Comparison of ENCODE assay signal across 20 cellular contexts in genomic region chr2:108923019-108923700, GRCh38.
DNase-seq lines count a peak whose midpoint lies in the region; ATAC-seq, FAIRE-seq and TF ChIP-seq lines count a peak whose summit lies in the region.
"Had no signal": no experiment of that assay in that cellular context is flagged by ENCODE, and none has a peak within 500 bp of the region (broad histone marks: within the 10 kb centered on the region; RNA-seq: fewer than 3 reads in every experiment).

No MANE protein-coding gene starts in this region.

- peaks cover 28% of the 10 kb centered on the region for H3K4me1 ChIP-seq in BLaER1
- H3K4me1 ChIP-seq in HepG2 (ENCODE audit: insufficient read depth, low read length): 0 out of 2 replicates have a peak, but pooled peaks cover 6% of the 10 kb centered on the region
- H3K4me1 ChIP-seq: adrenal gland had no signal

- H3K27me3 ChIP-seq in BLaER1 (no peaks in the 10 kb centered on the region), HepG2 (ENCODE audit: control insufficient read depth in 1 of 2, insufficient read depth in 2 of 2, low read length in 2 of 2) (peaks cover 7 to 69% of the 10 kb centered on the region in 2 experiments; a peak in 4 of 5 replicates)
- H3K27me3 ChIP-seq: adrenal gland, right lobe of liver had no signal

- H3K4me1 Mint-ChIP-seq in MCF 10A (ENCODE audit: insufficient read depth, unreplicated experiment): peaks cover 19% of the 10 kb centered on the region
- H3K4me1 Mint-ChIP-seq: activated CD4-positive, alpha-beta memory T cell treated with anti-CD3 and anti-CD28 coated beads, Interleukin-2, amount 10 ng/mL, durations not matched to agents 7 days and 5 days; immature natural killer cell had no signal

- no peak for FAIRE-seq in HepG2 (lab: Jason Lieb, UNC)
- FAIRE-seq in frontal cortex (lab: Jason Lieb, UNC): no peak
- FAIRE-seq: endothelial cell of umbilical vein had no signal

- TF ChIP-seq POLR2A in HepG2 (IDR thresholded peaks at IDR 0.05; ENCODE audit: insufficient read depth in 1 of 2, low read depth in 2 of 2, low read length in 2 of 2): no peak

- H3K4me2 ChIP-seq in BLaER1 (peak overlapping the region; percentile 28), HepG2 (ENCODE audit: low read depth, low read length) (0 out of 2 replicates have a peak overlapping the region, but pooled peaks have one; percentile 28)

- no peak overlapping the region for H2AFZ ChIP-seq in HepG2 (ENCODE audit: low read length)

- H3K27me3 Mint-ChIP-seq in MCF 10A (ENCODE audit: insufficient read depth, unreplicated experiment): peaks cover 18% of the 10 kb centered on the region
- H3K27me3 Mint-ChIP-seq: activated CD4-positive, alpha-beta memory T cell treated with anti-CD3 and anti-CD28 coated beads, Interleukin-2, amount 10 ng/mL, durations not matched to agents 7 days and 5 days had no signal

- no peaks in the 10 kb centered on the region for H3K36me3 ChIP-seq in BLaER1
- H3K36me3 ChIP-seq in HepG2 (replicated peaks in 1 of 2; ENCODE audit: control insufficient read depth in 1 of 2, insufficient read depth in 2 of 2, low read length in 2 of 2): no peaks in the 10 kb centered on the region
- H3K36me3 ChIP-seq: adrenal gland, right lobe of liver had no signal

- POLR2A ChIA-PET in MCF 10A (lab: Yijun Ruan, JAX) (interaction anchor here (0.6 to 2.2 kb wide), 10 partner anchors 9 to 401 kb away, joined by 3 to 12 read pairs (median 3); no protein-coding TSS in a partner anchor), HepG2 (lab: Yijun Ruan, JAX) (no interaction called here)

- H3K27ac Mint-ChIP-seq in MCF 10A (ENCODE audit: low read depth, unreplicated experiment): peak overlapping the region; percentile 10
- H3K27ac Mint-ChIP-seq: activated CD4-positive, alpha-beta memory T cell treated with anti-CD3 and anti-CD28 coated beads, Interleukin-2, amount 10 ng/mL, durations not matched to agents 7 days and 5 days; activated T-cell treated with anti-CD3 and anti-CD28 coated beads, Interleukin-2, amount 50 U/mL, for 72 hours; immature natural killer cell had no signal

- H3K4me3 Mint-ChIP-seq in MCF 10A (ENCODE audit: unreplicated experiment): no peak overlapping the region
- H3K4me3 Mint-ChIP-seq: activated CD4-positive, alpha-beta memory T cell treated with anti-CD3 and anti-CD28 coated beads, Interleukin-2, amount 10 ng/mL, durations not matched to agents 7 days and 5 days; activated T-cell treated with anti-CD3 and anti-CD28 coated beads, Interleukin-2, amount 50 U/mL, for 72 hours; CD8-positive, alpha-beta memory T cell; immature natural killer cell had no signal

- ATAC-seq in HepG2: peak; percentile 18; the same call in 2 of the 3 replicates
- ATAC-seq: activated T-cell treated with anti-CD3 and anti-CD28 coated beads, Interleukin-2, amount 50 U/mL, for 72 hours; Panc1 had no signal

- BruUV-seq in MCF 10A (replicated peaks; lab: Mats Ljungman, UMichigan) (no TSS peak), HepG2 (replicated peaks; lab: Mats Ljungman, UMichigan) (no TSS peak)

- H3K9ac ChIP-seq in BLaER1: no peak overlapping the region
- H3K9ac ChIP-seq in HepG2 (ENCODE audit: insufficient read depth, low read depth, low read length): no peak overlapping the region

- H3K79me2 ChIP-seq in HepG2 (ENCODE audit: insufficient read depth, low read length): no peaks in the 10 kb centered on the region

- 15% methylated on average over 10 of the region's 12 CpGs for WGBS in HepG2 (ENCODE audit: low lambda C conversion rate)

- in situ Hi-C loops in HepG2 (cut with HindIII; ENCODE audit: extremely low pct_ligation_motif_present, low pct_unique_long_range_greater_than_20kb): no loop called here

- DNase-seq in NCI-H146 (lab: John Stamatoyannopoulos, UW) (peak; percentile 13), MCF 10A (ENCODE audit: unreplicated experiment) (peak; percentile 95), HepG2 (ENCODE audit: low spot score) (no peak), NOMO-1 (lab: John Stamatoyannopoulos, UW; ENCODE audit: unreplicated experiment in 2 of 2) (no peak), frontal cortex (ENCODE audit: low spot score in 2 of 2) (no peak), NCI-H2171 (lab: John Stamatoyannopoulos, UW) (no peak), HUDEP-2 (lab: John Stamatoyannopoulos, UW; ENCODE audit: unreplicated experiment in 76 of 76) (no peak)
- DNase-seq: activated CD4-positive, alpha-beta memory T cell treated with anti-CD3 and anti-CD28 coated beads, Interleukin-2, amount 10 ng/mL, durations not matched to agents 7 days and 5 days; activated T-cell treated with anti-CD3 and anti-CD28 coated beads, Interleukin-2, amount 50 U/mL, for 72 hours; adrenal gland; CD8-positive, alpha-beta memory T cell; immature natural killer cell; NCI-H187; NCI-H524; stimulated activated CD4-positive, alpha-beta T cell treated with anti-CD3 and anti-CD28 coated beads, Interleukin-1b, Interleukin-23, amount 100 ng/mL, for 48 hours had no signal

- intact Hi-C loops in MCF 10A (cut with micrococcal nuclease) (no loop called here), HepG2 (cut with micrococcal nuclease; ENCODE audit: unreplicated experiment) (no loop called here)

- TF ChIP-seq EP300 in HepG2 (IDR thresholded peaks at IDR 0.05; ENCODE audit: low read depth in 2 of 2, low read length in 2 of 2): no peak
- no peak for TF ChIP-seq EP300 in HepG2 (CRISPR knock-in tag; IDR thresholded peaks at IDR 0.05; ENCODE audit: borderline replicate concordance)

- no peak for TF ChIP-seq RAD21 in HepG2 (CRISPR knock-in tag; IDR thresholded peaks at IDR 0.05)

- TF ChIP-seq CTCF in MCF 10A (IDR thresholded peaks at IDR 0.05; ENCODE audit: unreplicated experiment): no peak
- TF ChIP-seq CTCF in HepG2 (CRISPR knock-in tag; IDR thresholded peaks at IDR 0.05): no peak

- H3K9me3 Mint-ChIP-seq in MCF 10A (ENCODE audit: unreplicated experiment): no peaks in the 10 kb centered on the region
- H3K9me3 Mint-ChIP-seq: activated CD4-positive, alpha-beta memory T cell treated with anti-CD3 and anti-CD28 coated beads, Interleukin-2, amount 10 ng/mL, durations not matched to agents 7 days and 5 days; activated T-cell treated with anti-CD3 and anti-CD28 coated beads, Interleukin-2, amount 50 U/mL, for 72 hours; CD8-positive, alpha-beta memory T cell; immature natural killer cell had no signal

- H3K4me3 ChIP-seq in BLaER1 (no peak overlapping the region), HepG2 (replicated peaks in 1 of 3; ENCODE audit: insufficient read depth in 1 of 3, low read depth in 2 of 3, low read length in 3 of 3) (no peak overlapping the region)
- H3K4me3 ChIP-seq: adrenal gland, right lobe of liver had no signal

- CTCF ChIA-PET in MCF 10A (lab: Yijun Ruan, JAX): interaction anchor here (0.6 to 1.9 kb wide), 4 partner anchors 8 to 69 kb away, joined by 3 to 8 read pairs (median 5); partner anchors contain the start of gene EDAR
- CTCF ChIA-PET in HepG2 (lab: Yijun Ruan, JAX; ENCODE audit: low intra/inter-chr PET ratio, low total read pairs): no interaction called here

- no peaks in the 10 kb centered on the region for H3K36me3 Mint-ChIP-seq in MCF 10A (ENCODE audit: insufficient read depth, unreplicated experiment)
- H3K36me3 Mint-ChIP-seq: CD8-positive, alpha-beta memory T cell; immature natural killer cell had no signal

- H3K9me3 ChIP-seq in BLaER1 (no peaks in the 10 kb centered on the region), HepG2 (ENCODE audit: low read length) (no peaks in the 10 kb centered on the region)
- H3K9me3 ChIP-seq: adrenal gland, right lobe of liver had no signal

- no peaks in the 10 kb centered on the region for H4K20me1 ChIP-seq in BLaER1
- H4K20me1 ChIP-seq in HepG2 (ENCODE audit: insufficient read depth, low read length): no peaks in the 10 kb centered on the region

- H3K27ac ChIP-seq in BLaER1: no peak overlapping the region
- H3K27ac ChIP-seq in HepG2 (ENCODE audit: extremely low read length, insufficient read depth, low read length): no peak overlapping the region
- H3K27ac ChIP-seq: adrenal gland, HL-60, right lobe of liver had no signal

TF ChIP-seq in HepG2, 621 proteins besides CTCF, POLR2A, EP300 and RAD21:
- TF ChIP-seq FOXO4 (CRISPR knock-in tag; conservative IDR thresholded peaks at IDR 0.05) (0 out of 2 replicates have a peak, but pooled peaks have one; percentile 24), THAP7 (CRISPR knock-in tag; IDR thresholded peaks at IDR 0.05) (no peak)
TF ChIP-seq in HepG2: peak in this region for 1.

Comparison
In these comparisons a context has a peak if more than half of its experiments do, and no peak if none do; other contexts are left out.
1. DNase-seq: peak in NCI-H146 (single experiment) and MCF 10A (single experiment); none in HepG2 (single experiment), NOMO-1 (0 of 2), frontal cortex (0 of 2), NCI-H2171 (single experiment) and HUDEP-2 (0 of 76).